Comparison of ENCODE assay signal across 24 cellular contexts in genomic region chr2:136054856-136055255, GRCh38.
DNase-seq lines count a peak whose midpoint lies in the region; ATAC-seq and TF ChIP-seq lines count a peak whose summit lies in the region.
"Had no signal": no experiment of that assay in that cellular context is flagged by ENCODE, and none has a peak within 500 bp of the region (broad histone marks: within the 10 kb centered on the region; RNA-seq: fewer than 3 reads in every experiment).

No MANE protein-coding gene starts in this region.

- H3K27ac Mint-ChIP-seq in activated naive CD4-positive, alpha-beta T cell treated with anti-CD3 and anti-CD28 coated beads for 36 hours = peak overlapping the region; percentile 26
- H3K27ac Mint-ChIP-seq in activated T-helper 1 cell treated with anti-CD3 and anti-CD28 coated beads, Interleukin-12 subunit alpha, Interleukin-12 subunit beta, Interleukin-2, Interleukin-4 antibody, amounts not matched to agents 30 ng/mL and 10 ng/mL and 1 ng/mL, durations not matched to agents 14 hours and 24 hours and 36 hours = peak overlapping the region; percentile 92
- H3K27ac Mint-ChIP-seq in naive thymus-derived CD4-positive, alpha-beta T cell = peak overlapping the region; percentile 57 to 95 (median 84)
- H3K27ac Mint-ChIP-seq in WTC11 = no peak overlapping the region
- H3K27ac Mint-ChIP-seq: type B pancreatic cell had no signal

- DNase-seq in activated naive CD4-positive, alpha-beta T cell treated with anti-CD3 and anti-CD28 coated beads for 36 hours = no peak
- DNase-seq in activated naive CD4-positive, alpha-beta T cell treated with Interleukin-2 at 50 U/mL for 16 hours = no peak
- DNase-seq in NB4 (ENCODE audit: low read depth) (peak; percentile 40), WTC11 (ENCODE audit: low spot score) (no peak), NCI-H748 treated with DMSO at 0.1 percent for 48 hours (lab: John Stamatoyannopoulos, UW) (no peak), trophoblast cell (no peak)
- DNase-seq in activated T-helper 1 cell treated with anti-CD3 and anti-CD28 coated beads, Interleukin-12 subunit alpha, Interleukin-12 subunit beta, Interleukin-2, Interleukin-4 antibody, amounts not matched to agents 30 ng/mL and 10 ng/mL and 1 ng/mL, durations not matched to agents 14 hours and 24 hours and 36 hours (ENCODE audit: low spot score) = no peak
- no peak for DNase-seq in naive thymus-derived CD4-positive, alpha-beta T cell
- DNase-seq: activated CD4-positive, CD25-positive, alpha-beta regulatory T cell; amygdala; brain microvascular endothelial cell; DMS79; gastrocnemius medialis; lower lobe of right lung; NCI-H1092 treated with DMSO at 0.1 percent for 48 hours; NCI-H1694 treated with DMSO at 0.1 percent for 48 hours; psoas muscle; SJCRH30; stimulated activated CD8-positive, alpha-beta memory T cell treated with anti-CD3 and anti-CD28 coated beads, Interleukin-4, amount 100 ng/mL, for 48 hours; substantia nigra had no signal

- peaks cover 82 to 83% of the 10 kb centered on the region in 2 donors for H3K4me1 ChIP-seq in naive thymus-derived CD4-positive, alpha-beta T cell (ENCODE audit: control insufficient read depth in 2 of 2, insufficient read depth in 2 of 2, low read length in 2 of 2)
- H3K4me1 ChIP-seq in trophoblast cell (ENCODE audit: control insufficient read depth in 1 of 2, insufficient read depth in 2 of 2, low read length in 2 of 2) = no peaks in the 10 kb centered on the region
- H3K4me1 ChIP-seq: gastrocnemius medialis, lower lobe of right lung, psoas muscle had no signal

- no peak overlapping the region for H2AFZ ChIP-seq in trophoblast cell (ENCODE audit: insufficient read depth, low read length, poor library complexity)

- CTCF ChIA-PET in activated naive CD4-positive, alpha-beta T cell treated with anti-CD3 and anti-CD28 coated beads for 36 hours (lab: Charles Lee) = interaction anchor here (1.2 kb wide), 1 partner anchor 184 kb away, joined by 5 read pairs; no protein-coding TSS in a partner anchor
- CTCF ChIA-PET in naive thymus-derived CD4-positive, alpha-beta T cell (lab: Charles Lee) = no interaction called here
- CTCF ChIA-PET in WTC11 (lab: Charles Lee) = interaction anchor here (0.7 to 1.7 kb wide), 2 partner anchors 57 to 203 kb away, joined by 4 read pairs; no protein-coding TSS in a partner anchor

- H2AK5ac ChIP-seq in trophoblast cell (ENCODE audit: low read length) = no peak overlapping the region

- no peaks in the 10 kb centered on the region for H3K27me3 Mint-ChIP-seq in activated naive CD4-positive, alpha-beta T cell treated with anti-CD3 and anti-CD28 coated beads for 36 hours (ENCODE audit: low read depth)
- H3K27me3 Mint-ChIP-seq in activated T-helper 1 cell treated with anti-CD3 and anti-CD28 coated beads, Interleukin-12 subunit alpha, Interleukin-12 subunit beta, Interleukin-2, Interleukin-4 antibody, amounts not matched to agents 30 ng/mL and 10 ng/mL and 1 ng/mL, durations not matched to agents 14 hours and 24 hours and 36 hours (ENCODE audit: insufficient read depth) = no peaks in the 10 kb centered on the region
- H3K27me3 Mint-ChIP-seq in naive thymus-derived CD4-positive, alpha-beta T cell = no peaks in the 10 kb centered on the region
- H3K27me3 Mint-ChIP-seq in WTC11 (ENCODE audit: low read depth) = no peaks in the 10 kb centered on the region
- H3K27me3 Mint-ChIP-seq: IgD-negative memory B cell, type B pancreatic cell had no signal

- no peak overlapping the region for H3K9ac ChIP-seq in trophoblast cell (ENCODE audit: low read length)

- H3K9me3 Mint-ChIP-seq in activated naive CD4-positive, alpha-beta T cell treated with anti-CD3 and anti-CD28 coated beads for 36 hours = no peaks in the 10 kb centered on the region
- H3K9me3 Mint-ChIP-seq in activated T-helper 1 cell treated with anti-CD3 and anti-CD28 coated beads, Interleukin-12 subunit alpha, Interleukin-12 subunit beta, Interleukin-2, Interleukin-4 antibody, amounts not matched to agents 30 ng/mL and 10 ng/mL and 1 ng/mL, durations not matched to agents 14 hours and 24 hours and 36 hours = peaks cover 4% of the 10 kb centered on the region
- peaks cover 0 to 5% (median 0%) of the 10 kb centered on the region in 11 donors for H3K9me3 Mint-ChIP-seq in naive thymus-derived CD4-positive, alpha-beta T cell
- peaks cover 4% of the 10 kb centered on the region for H3K9me3 Mint-ChIP-seq in WTC11
- H3K9me3 Mint-ChIP-seq: IgD-negative memory B cell, nephron had no signal

- no peak for TF ChIP-seq POLR2A in NB4 (IDR thresholded peaks at IDR 0.05; ENCODE audit: extremely low read depth, insufficient read length)

- no peaks in the 10 kb centered on the region for H3K79me2 ChIP-seq in trophoblast cell (ENCODE audit: control insufficient read depth, insufficient read depth, low read length, poor library complexity)

- WGBS in trophoblast cell (ENCODE audit: extremely low coverage, insufficient coverage, insufficient read length) = no CpG with 5 or more reads among the region's 3 CpGs

- H3K4me3 ChIP-seq in NB4 (ENCODE audit: low read depth, low read length) = no peak overlapping the region
- no peak overlapping the region for H3K4me3 ChIP-seq in naive thymus-derived CD4-positive, alpha-beta T cell (ENCODE audit: low read length)
- no peak overlapping the region for H3K4me3 ChIP-seq in trophoblast cell (ENCODE audit: low read depth, low read length)
- H3K4me3 ChIP-seq: gastrocnemius medialis, lower lobe of right lung, psoas muscle, SJCRH30 had no signal

- H2BK12ac ChIP-seq in trophoblast cell (ENCODE audit: low read length) = no peak overlapping the region

- H4K91ac ChIP-seq in trophoblast cell (ENCODE audit: low read depth, low read length) = no peak overlapping the region

- H2BK120ac ChIP-seq in trophoblast cell (ENCODE audit: insufficient read depth, low read length, poor library complexity) = no peak overlapping the region

- H3K9me3 ChIP-seq in naive thymus-derived CD4-positive, alpha-beta T cell (ENCODE audit: control insufficient read depth in 2 of 3, low read length in 3 of 3) = no peaks in the 10 kb centered on the region
- H3K9me3 ChIP-seq in trophoblast cell (ENCODE audit: insufficient read depth, low read depth, low read length) = no peaks in the 10 kb centered on the region
- H3K9me3 ChIP-seq: gastrocnemius medialis, lower lobe of right lung, psoas muscle, SJCRH30 had no signal

- H3K23ac ChIP-seq in trophoblast cell (ENCODE audit: low read length) = no peak overlapping the region

- H3K14ac ChIP-seq in trophoblast cell (ENCODE audit: low read length) = no peak overlapping the region

- H3K18ac ChIP-seq in trophoblast cell (ENCODE audit: low read length) = no peak overlapping the region

- intact Hi-C loops in activated naive CD4-positive, alpha-beta T cell treated with anti-CD3 and anti-CD28 coated beads for 36 hours (cut with micrococcal nuclease) = loop anchor here (5.0 to 10.0 kb wide), 2 partner anchors 523 to 1770 kb away; partner anchors contain the start of genes R3HDM1 and ZRANB3
- intact Hi-C loops in activated T-helper 1 cell treated with anti-CD3 and anti-CD28 coated beads, Interleukin-12 subunit alpha, Interleukin-12 subunit beta, Interleukin-2, Interleukin-4 antibody, amounts not matched to agents 30 ng/mL and 10 ng/mL and 1 ng/mL, durations not matched to agents 14 hours and 24 hours and 36 hours (cut with micrococcal nuclease) = no loop called here
- intact Hi-C loops in naive thymus-derived CD4-positive, alpha-beta T cell (cut with micrococcal nuclease) = loop anchor here (5.0 to 10.0 kb wide), 6 partner anchors 37 to 1140 kb away; partner anchors contain the start of gene CCNT2 (in 2 of the 2)

- no peaks in the 10 kb centered on the region for H3K27me3 ChIP-seq in naive thymus-derived CD4-positive, alpha-beta T cell (ENCODE audit: control insufficient read depth in 2 of 2, insufficient read depth in 2 of 2, low read length in 2 of 2)
- H3K27me3 ChIP-seq in trophoblast cell (ENCODE audit: insufficient read depth, low read length) = no peaks in the 10 kb centered on the region
- H3K27me3 ChIP-seq: brain microvascular endothelial cell, gastrocnemius medialis, SJCRH30 had no signal

- H3K36me3 ChIP-seq in naive thymus-derived CD4-positive, alpha-beta T cell (ENCODE audit: control insufficient read depth in 2 of 3, insufficient read depth in 3 of 3, low read length in 3 of 3) = no peaks in the 10 kb centered on the region
- no peaks in the 10 kb centered on the region for H3K36me3 ChIP-seq in trophoblast cell (ENCODE audit: control insufficient read depth in 1 of 2, insufficient read depth in 2 of 2, low read length in 2 of 2)
- H3K36me3 ChIP-seq: brain microvascular endothelial cell, gastrocnemius medialis, lower lobe of right lung, SJCRH30 had no signal

- H3K27ac ChIP-seq in naive thymus-derived CD4-positive, alpha-beta T cell (ENCODE audit: low read depth, low read length) = no peak overlapping the region
- no peak overlapping the region for H3K27ac ChIP-seq in trophoblast cell (ENCODE audit: low read depth, low read length)
- H3K27ac ChIP-seq: brain microvascular endothelial cell, gastrocnemius medialis, lower lobe of right lung, psoas muscle, SJCRH30 had no signal

- H3K79me1 ChIP-seq in trophoblast cell (ENCODE audit: low read length) = no peaks in the 10 kb centered on the region

- no peak for ATAC-seq in naive thymus-derived CD4-positive, alpha-beta T cell
- no peak for ATAC-seq in WTC11
- ATAC-seq: gastrocnemius medialis, lower lobe of right lung, psoas muscle, sciatic nerve had no signal

- no peak overlapping the region for H3K4ac ChIP-seq in trophoblast cell (ENCODE audit: low read depth, low read length)

- H3K4me2 ChIP-seq in trophoblast cell (ENCODE audit: low read length) = no peak overlapping the region

- peaks cover 85% of the 10 kb centered on the region for H3K4me1 Mint-ChIP-seq in activated naive CD4-positive, alpha-beta T cell treated with anti-CD3 and anti-CD28 coated beads for 36 hours (ENCODE audit: low read depth)
- H3K4me1 Mint-ChIP-seq in activated T-helper 1 cell treated with anti-CD3 and anti-CD28 coated beads, Interleukin-12 subunit alpha, Interleukin-12 subunit beta, Interleukin-2, Interleukin-4 antibody, amounts not matched to agents 30 ng/mL and 10 ng/mL and 1 ng/mL, durations not matched to agents 14 hours and 24 hours and 36 hours (ENCODE audit: low read depth) = peaks cover 93% of the 10 kb centered on the region
- peaks cover 58 to 96% (median 91%) of the 10 kb centered on the region in 7 donors for H3K4me1 Mint-ChIP-seq in naive thymus-derived CD4-positive, alpha-beta T cell
- peaks cover 7% of the 10 kb centered on the region for H3K4me1 Mint-ChIP-seq in WTC11

- POLR2A ChIA-PET in naive thymus-derived CD4-positive, alpha-beta T cell (lab: Charles Lee) = no interaction called here
- POLR2A ChIA-PET in WTC11 (lab: Charles Lee) = no interaction called here

- H4K12ac ChIP-seq in trophoblast cell (ENCODE audit: low read depth, low read length) = no peak overlapping the region

- TF ChIP-seq CTCF in NB4 (IDR thresholded peaks at IDR 0.05; ENCODE audit: low read depth, low read length) (no peak), WTC11 (IDR thresholded peaks at IDR 0.05) (no peak)

- H3K36me3 Mint-ChIP-seq in activated naive CD4-positive, alpha-beta T cell treated with anti-CD3 and anti-CD28 coated beads for 36 hours (ENCODE audit: low read depth) = no peaks in the 10 kb centered on the region
- H3K36me3 Mint-ChIP-seq in activated T-helper 1 cell treated with anti-CD3 and anti-CD28 coated beads, Interleukin-12 subunit alpha, Interleukin-12 subunit beta, Interleukin-2, Interleukin-4 antibody, amounts not matched to agents 30 ng/mL and 10 ng/mL and 1 ng/mL, durations not matched to agents 14 hours and 24 hours and 36 hours (ENCODE audit: low read depth) = peaks cover 6% of the 10 kb centered on the region
- H3K36me3 Mint-ChIP-seq in naive thymus-derived CD4-positive, alpha-beta T cell = peaks cover 0 to 11% (median 0%) of the 10 kb centered on the region in 5 donors
- no peaks in the 10 kb centered on the region for H3K36me3 Mint-ChIP-seq in WTC11
- H3K36me3 Mint-ChIP-seq: IgD-negative memory B cell, type B pancreatic cell had no signal

- H3K4me3 Mint-ChIP-seq in activated naive CD4-positive, alpha-beta T cell treated with anti-CD3 and anti-CD28 coated beads for 36 hours = no peak overlapping the region
- peak overlapping the region; percentile 67 for H3K4me3 Mint-ChIP-seq in activated T-helper 1 cell treated with anti-CD3 and anti-CD28 coated beads, Interleukin-12 subunit alpha, Interleukin-12 subunit beta, Interleukin-2, Interleukin-4 antibody, amounts not matched to agents 30 ng/mL and 10 ng/mL and 1 ng/mL, durations not matched to agents 14 hours and 24 hours and 36 hours
- peak overlapping the region in 8 of 10 donors; percentile 30 to 85 (median 54) for H3K4me3 Mint-ChIP-seq in naive thymus-derived CD4-positive, alpha-beta T cell
- H3K4me3 Mint-ChIP-seq in WTC11 = no peak overlapping the region
- H3K4me3 Mint-ChIP-seq: nephron, type B pancreatic cell had no signal

- no peak overlapping the region for H4K8ac ChIP-seq in trophoblast cell (ENCODE audit: low read depth, low read length)

- no peak overlapping the region for H2BK5ac ChIP-seq in trophoblast cell (ENCODE audit: low read depth, low read length, poor library complexity)

Comparison
In these comparisons a context has a peak if more than half of its experiments do, and no peak if none do; other contexts are left out.
1. H3K4me3 Mint-ChIP-seq: peak in activated T-helper 1 cell treated with anti-CD3 and anti-CD28 coated beads, Interleukin-12 subunit alpha, Interleukin-12 subunit beta, Interleukin-2, Interleukin-4 antibody, amounts not matched to agents 30 ng/mL and 10 ng/mL and 1 ng/mL, durations not matched to agents 14 hours and 24 hours and 36 hours (single experiment) and naive thymus-derived CD4-positive, alpha-beta T cell (8 of 10); none in activated naive CD4-positive, alpha-beta T cell treated with anti-CD3 and anti-CD28 coated beads for 36 hours (single experiment) and WTC11 (single experiment).